Comparison of ENCODE assay signal across 8 cellular contexts in genomic region chr6:47097092-47097945, GRCh38. TPM values are rescaled to one million over a fixed set of nuclear protein-coding genes. Genes with fewer than 3 reads are reported as not detected.
DNase-seq lines count a peak whose midpoint lies in the region; ATAC-seq and TF ChIP-seq lines count a peak whose summit lies in the region.

No MANE protein-coding gene starts in this region.

- no peaks in the 10 kb centered on the region for H3K4me1 Mint-ChIP-seq in activated CD8-positive, alpha-beta T cell treated with anti-CD3 and anti-CD28 coated beads for 36 hours (ENCODE audit: low read depth)

- TF ChIP-seq CTCF in GM20000 (IDR thresholded peaks at IDR 0.05; ENCODE audit: extremely low read depth, missing control alignments) (peak; percentile 60), foreskin keratinocyte (conservative IDR thresholded peaks at IDR 0.05) (peak; percentile 95), ovary (IDR thresholded peaks at IDR 0.05) (peak in 2 of 3 donors; percentile 14 to 32)
- peak; percentile 54 for TF ChIP-seq CTCF in activated CD8-positive, alpha-beta T cell treated with anti-CD3 and anti-CD28 coated beads for 36 hours (IDR thresholded peaks at IDR 0.05)

- H3K36me3 Mint-ChIP-seq in activated CD8-positive, alpha-beta T cell treated with anti-CD3 and anti-CD28 coated beads for 36 hours (ENCODE audit: low read depth): no peaks in the 10 kb centered on the region

- H3K4me1 ChIP-seq in foreskin keratinocyte (peaks cover 41% of the 10 kb centered on the region), ovary (ENCODE audit: insufficient read depth) (peaks cover 6% of the 10 kb centered on the region)

- 45 to 51% (median 46%) methylated on average over 8 of the region's 8 CpGs for WGBS in ovary, 3 donors

- H3K4me3 ChIP-seq in ovary: no peak overlapping the region

- no peaks in the 10 kb centered on the region for H3K27me3 ChIP-seq in foreskin keratinocyte
- no peaks in the 10 kb centered on the region for H3K27me3 ChIP-seq in ovary

- H3K27ac ChIP-seq in foreskin keratinocyte: peak overlapping the region; percentile 13
- no peak overlapping the region for H3K27ac ChIP-seq in ovary

- no peak for TF ChIP-seq EP300 in ovary (IDR thresholded peaks at IDR 0.05)

- no peak overlapping the region for H3K27ac Mint-ChIP-seq in activated CD8-positive, alpha-beta T cell treated with anti-CD3 and anti-CD28 coated beads for 36 hours

- intact Hi-C loops in activated CD8-positive, alpha-beta T cell treated with anti-CD3 and anti-CD28 coated beads for 36 hours (cut with micrococcal nuclease): loop anchor here (5.0 kb wide), 1 partner anchor 215 kb away; no protein-coding TSS in a partner anchor
- intact Hi-C loops in ovary (cut with DNase I): loop anchor here in 2 of 4 donors (5.0 to 10.0 kb wide), 2 partner anchors 207 to 210 kb away; partner anchors contain the start of gene TNFRSF21 (in 2 of the 2)

- DNase-seq in EL: peak; percentile 75
- DNase-seq in GM20000 (ENCODE audit: low spot score): peak; percentile 67
- peak; percentile 77 for DNase-seq in NCI-H345 (lab: John Stamatoyannopoulos, UW)
- DNase-seq in activated CD8-positive, alpha-beta T cell treated with anti-CD3 and anti-CD28 coated beads for 36 hours: peak; percentile 72
- peak; percentile 66 to 88 for DNase-seq in foreskin keratinocyte
- peak; percentile 34 to 62 (median 51) for DNase-seq in ovary
- DNase-seq in activated CD4-positive, CD25-positive, alpha-beta regulatory T cell treated with anti-CD3 and anti-CD28 coated beads, Interleukin-2, amount 50 U/mL, for 72 hours: no peak

- H3K9me3 Mint-ChIP-seq in activated CD8-positive, alpha-beta T cell treated with anti-CD3 and anti-CD28 coated beads for 36 hours: no peaks in the 10 kb centered on the region

- peaks cover 2% of the 10 kb centered on the region for H3K27me3 Mint-ChIP-seq in activated CD8-positive, alpha-beta T cell treated with anti-CD3 and anti-CD28 coated beads for 36 hours

- H3K4me3 Mint-ChIP-seq in activated CD8-positive, alpha-beta T cell treated with anti-CD3 and anti-CD28 coated beads for 36 hours: no peak overlapping the region

- CTCF ChIA-PET in activated CD8-positive, alpha-beta T cell treated with anti-CD3 and anti-CD28 coated beads for 36 hours (lab: Charles Lee): interaction anchor here (0.7 to 5.3 kb wide), 17 partner anchors 11 to 222 kb away, joined by 3 to 37 read pairs (median 4); partner anchors contain the start of gene TNFRSF21

- H3K9me3 ChIP-seq in ovary: no peaks in the 10 kb centered on the region

- H3K36me3 ChIP-seq in ovary: no peaks in the 10 kb centered on the region

- ATAC-seq in HG03460 (IDR thresholded peaks at IDR 0.05; ENCODE audit: unreplicated experiment): peak; percentile 98
- ATAC-seq in activated CD8-positive, alpha-beta T cell treated with anti-CD3 and anti-CD28 coated beads for 36 hours: peak; percentile 90
- peak; percentile 82 for ATAC-seq in foreskin keratinocyte

- POLR2A ChIA-PET in activated CD8-positive, alpha-beta T cell treated with anti-CD3 and anti-CD28 coated beads for 36 hours (lab: Charles Lee): interaction anchor here (0.9 kb wide), 1 partner anchor 106 kb away, joined by 4 read pairs; no protein-coding TSS in a partner anchor

- no peak for TF ChIP-seq POLR2A in ovary (IDR thresholded peaks at IDR 0.05)

RNA-seq across cellular contexts. Expression of gene ADGRF1, which starts 55.2 kb away (rescaled TPM):
- total RNA-seq in activated CD8-positive, alpha-beta T cell treated with anti-CD3 and anti-CD28 coated beads for 36 hours: not detected
- 17.1 and 18.2 TPM in 2 replicates for total RNA-seq in foreskin keratinocyte
- 8.7 and 10.4 TPM in 2 replicates for polyA plus RNA-seq in foreskin keratinocyte
- total RNA-seq in ovary: 1 to 10 TPM in 1 of 7 donors, under 1 TPM in 2, not detected in 4; 0.11 to 1.2 (median 0.24) TPM
- not detected for polyA plus RNA-seq in ovary

Comparison
In these comparisons a context has a peak if more than half of its experiments do, and no peak if none do; other contexts are left out.
1. CTCF ChIP-seq: peak in every context shown above with its lines; median percentile 95 in foreskin keratinocyte; 60 in GM20000; 54 in activated CD8-positive, alpha-beta T cell treated with anti-CD3 and anti-CD28 coated beads for 36 hours; 23 in ovary.